Comparison of ENCODE assay signal across 17 cellular contexts in genomic region chr2:216119986-216120385, GRCh38. TPM values are rescaled to one million over a fixed set of nuclear protein-coding genes. Genes with fewer than 3 reads are reported as not detected.
DNase-seq lines count a peak whose midpoint lies in the region; ATAC-seq and TF ChIP-seq lines count a peak whose summit lies in the region.
"Had no signal": no experiment of that assay in that cellular context is flagged by ENCODE, and none has a peak within 500 bp of the region (broad histone marks: within the 10 kb centered on the region; RNA-seq: fewer than 3 reads in every experiment).

No MANE protein-coding gene starts in this region.

- 35 to 39% methylated on average over 3 of the region's 3 CpGs for WGBS in thyroid gland, 2 donors

- H3K4me1 ChIP-seq in CD4-positive, CD25-positive, alpha-beta regulatory T cell (ENCODE audit: control insufficient read depth, insufficient read depth, low read length, poor library complexity, severe bottlenecking), result peaks cover 54% of the 10 kb centered on the region
- H3K4me1 ChIP-seq in thyroid gland (peaks cover 11 to 13% of the 10 kb centered on the region in 2 donors), colonic mucosa (no peaks in the 10 kb centered on the region)

- peak overlapping the region in 3 of 4 donors; percentile 2 to 62 (median 8) for H3K4me3 Mint-ChIP-seq in CD4-positive, CD25-positive, alpha-beta regulatory T cell
- peak overlapping the region; percentile 52 for H3K4me3 Mint-ChIP-seq in activated CD8-positive, alpha-beta T cell treated with anti-CD3 and anti-CD28 coated beads, Interleukin-2, amount 10 ng/mL, durations not matched to agents 7 days and 5 days
- peak overlapping the region; percentile 1 to 80 (median 54) for H3K4me3 Mint-ChIP-seq in naive thymus-derived CD8-positive, alpha-beta T cell

- H3K27ac ChIP-seq in CD4-positive, CD25-positive, alpha-beta regulatory T cell (ENCODE audit: insufficient read depth, low read length, poor library complexity, severe bottlenecking), result peak overlapping the region; percentile 17
- H3K27ac ChIP-seq in thyroid gland (no peak overlapping the region), colonic mucosa (no peak overlapping the region)
- H3K27ac ChIP-seq: brain microvascular endothelial cell, foreskin keratinocyte, left ventricle myocardium inferior, pancreas had no signal

- peak; percentile 79 to 80 for ATAC-seq in CD4-positive, CD25-positive, alpha-beta regulatory T cell (ENCODE audit: low read depth in 2 of 2)
- peak; percentile 88 for ATAC-seq in activated CD8-positive, alpha-beta T cell treated with anti-CD3 and anti-CD28 coated beads, Interleukin-2, amount 10 ng/mL, durations not matched to agents 7 days and 5 days
- ATAC-seq in naive thymus-derived CD8-positive, alpha-beta T cell, result peak; percentile 75 to 91
- ATAC-seq: foreskin keratinocyte, pancreas had no signal

- peaks cover 86% of the 10 kb centered on the region for H3K36me3 ChIP-seq in CD4-positive, CD25-positive, alpha-beta regulatory T cell (ENCODE audit: control insufficient read depth, insufficient read depth, low read length)
- H3K36me3 ChIP-seq in thyroid gland, result peaks cover 49 to 53% of the 10 kb centered on the region in 2 donors
- peaks cover 21% of the 10 kb centered on the region for H3K36me3 ChIP-seq in colonic mucosa

- no peaks in the 10 kb centered on the region for H3K27me3 ChIP-seq in CD4-positive, CD25-positive, alpha-beta regulatory T cell (ENCODE audit: control insufficient read depth, insufficient read depth, low read length)
- H3K27me3 ChIP-seq in thyroid gland, result no peaks in the 10 kb centered on the region
- H3K27me3 ChIP-seq in colonic mucosa, result no peaks in the 10 kb centered on the region
- H3K27me3 ChIP-seq: brain microvascular endothelial cell, foreskin keratinocyte, pancreas had no signal

- H3K36me3 Mint-ChIP-seq in CD4-positive, CD25-positive, alpha-beta regulatory T cell, result peaks cover 56% of the 10 kb centered on the region
- H3K36me3 Mint-ChIP-seq in activated CD8-positive, alpha-beta T cell treated with anti-CD3 and anti-CD28 coated beads, Interleukin-2, amount 10 ng/mL, durations not matched to agents 7 days and 5 days (ENCODE audit: low read depth), result peaks cover 87% of the 10 kb centered on the region
- peaks cover 0 to 97% (median 42%) of the 10 kb centered on the region in 3 donors for H3K36me3 Mint-ChIP-seq in naive thymus-derived CD8-positive, alpha-beta T cell

- no peaks in the 10 kb centered on the region for H3K27me3 Mint-ChIP-seq in CD4-positive, CD25-positive, alpha-beta regulatory T cell
- H3K27me3 Mint-ChIP-seq in activated CD8-positive, alpha-beta T cell treated with anti-CD3 and anti-CD28 coated beads, Interleukin-2, amount 10 ng/mL, durations not matched to agents 7 days and 5 days (ENCODE audit: low read depth), result no peaks in the 10 kb centered on the region
- H3K27me3 Mint-ChIP-seq in naive thymus-derived CD8-positive, alpha-beta T cell, result no peaks in the 10 kb centered on the region

- TF ChIP-seq POLR2A in thyroid gland (IDR thresholded peaks at IDR 0.05), result no peak

- no peaks in the 10 kb centered on the region for H3K9me3 Mint-ChIP-seq in CD4-positive, CD25-positive, alpha-beta regulatory T cell
- H3K9me3 Mint-ChIP-seq in activated CD8-positive, alpha-beta T cell treated with anti-CD3 and anti-CD28 coated beads, Interleukin-2, amount 10 ng/mL, durations not matched to agents 7 days and 5 days (ENCODE audit: insufficient read depth), result no peaks in the 10 kb centered on the region
- no peaks in the 10 kb centered on the region for H3K9me3 Mint-ChIP-seq in naive thymus-derived CD8-positive, alpha-beta T cell

- POLR2A ChIA-PET in activated CD8-positive, alpha-beta T cell treated with anti-CD3 and anti-CD28 coated beads, Interleukin-2, amount 10 ng/mL, durations not matched to agents 7 days and 5 days (lab: Charles Lee), result interaction anchor here (2.3 to 2.4 kb wide), 2 partner anchors 10 to 12 kb away, joined by 9 to 11 read pairs; partner anchors contain the start of gene XRCC5
- POLR2A ChIA-PET in naive thymus-derived CD8-positive, alpha-beta T cell (lab: Charles Lee), result interaction anchor here (2.3 kb wide), 1 partner anchor 11 kb away, joined by 14 read pairs; the partner anchor contains the start of gene XRCC5

- peak overlapping the region; percentile 27 to 66 (median 36) for H3K27ac Mint-ChIP-seq in CD4-positive, CD25-positive, alpha-beta regulatory T cell
- H3K27ac Mint-ChIP-seq in activated CD8-positive, alpha-beta T cell treated with anti-CD3 and anti-CD28 coated beads, Interleukin-2, amount 10 ng/mL, durations not matched to agents 7 days and 5 days, result peak overlapping the region; percentile 88
- peak overlapping the region; percentile 60 to 94 (median 74) for H3K27ac Mint-ChIP-seq in naive thymus-derived CD8-positive, alpha-beta T cell

- H3K4me3 ChIP-seq in CD4-positive, CD25-positive, alpha-beta regulatory T cell (ENCODE audit: low read depth, low read length), result peak overlapping the region; percentile 16
- H3K4me3 ChIP-seq in thyroid gland (replicated peaks in 1 of 3), result no peak overlapping the region
- H3K4me3 ChIP-seq in colonic mucosa, result no peak overlapping the region
- H3K4me3 ChIP-seq: left ventricle myocardium inferior, pancreas had no signal

- TF ChIP-seq CTCF in thyroid gland (IDR thresholded peaks at IDR 0.05) (no peak), colonic mucosa (IDR thresholded peaks at IDR 0.05) (no peak)

- H3K4me1 Mint-ChIP-seq in CD4-positive, CD25-positive, alpha-beta regulatory T cell, result peaks cover 38 to 82% (median 48%) of the 10 kb centered on the region in 4 donors
- H3K4me1 Mint-ChIP-seq in activated CD8-positive, alpha-beta T cell treated with anti-CD3 and anti-CD28 coated beads, Interleukin-2, amount 10 ng/mL, durations not matched to agents 7 days and 5 days (ENCODE audit: low read depth), result peaks cover 77% of the 10 kb centered on the region
- peaks cover 34 to 74% (median 70%) of the 10 kb centered on the region in 4 donors for H3K4me1 Mint-ChIP-seq in naive thymus-derived CD8-positive, alpha-beta T cell

- H3K9ac ChIP-seq in colonic mucosa (ENCODE audit: low read depth in 2 of 2, low read length in 2 of 2), result no peak overlapping the region

- no peaks in the 10 kb centered on the region for H3K9me3 ChIP-seq in CD4-positive, CD25-positive, alpha-beta regulatory T cell (ENCODE audit: control insufficient read depth in 2 of 2, low read length in 2 of 2)
- H3K9me3 ChIP-seq in thyroid gland (no peaks in the 10 kb centered on the region), colonic mucosa (no peaks in the 10 kb centered on the region)
- H3K9me3 ChIP-seq: left ventricle myocardium inferior, pancreas had no signal

- CTCF ChIA-PET in activated CD8-positive, alpha-beta T cell treated with anti-CD3 and anti-CD28 coated beads, Interleukin-2, amount 10 ng/mL, durations not matched to agents 7 days and 5 days (lab: Charles Lee), result interaction anchor here (0.6 to 2.7 kb wide), 9 partner anchors 10 to 286 kb away, joined by 3 to 42 read pairs (median 4); partner anchors contain the start of gene XRCC5

- DNase-seq in CD4-positive, CD25-positive, alpha-beta regulatory T cell, result peak in 1 of 3 donors; percentile 88
- peak; percentile 95 for DNase-seq in DMS79 treated with DMSO at 0.1 percent for 48 hours (lab: John Stamatoyannopoulos, UW)
- DNase-seq in activated CD8-positive, alpha-beta T cell treated with anti-CD3 and anti-CD28 coated beads, Interleukin-2, amount 10 ng/mL, durations not matched to agents 7 days and 5 days, result peak; percentile 31
- DNase-seq in naive thymus-derived CD8-positive, alpha-beta T cell, result peak in 3 of 10 donors; percentile 28 to 67 (median 62)
- DNase-seq in DMS114 treated with DMSO at 0.1 percent for 48 hours (lab: John Stamatoyannopoulos, UW; ENCODE audit: unreplicated experiment), result no peak
- DNase-seq in thyroid gland, result no peak
- DNase-seq in colonic mucosa, result no peak
- no peak for DNase-seq in mesenteric fat pad (ENCODE audit: low spot score)
- DNase-seq: activated effector memory CD4-positive, alpha-beta T cell treated with Interleukin-2 at 50 U/mL for 16 hours; AML-193; brain microvascular endothelial cell; foreskin keratinocyte; left ventricle myocardium inferior; NCI-H1436 treated with DMSO at 0.1 percent for 48 hours; NCI-H446; pancreas; stimulated activated CD4-positive, alpha-beta T cell treated with anti-CD3 and anti-CD28 coated beads, Interleukin-2, amount 100 ng/mL, for 48 hours had no signal

- intact Hi-C loops in thyroid gland (cut with DNase I), result no loop called here
- intact Hi-C loops in colonic mucosa (cut with DNase I), result loop anchor here (10.0 kb wide), 1 partner anchor 55 kb away; no protein-coding TSS in a partner anchor

RNA-seq across cellular contexts. Expression of gene XRCC5, which starts 10.8 kb away (rescaled TPM):
- 178 TPM for total RNA-seq in CD4-positive, CD25-positive, alpha-beta regulatory T cell
- 100 to 1,000 TPM; 272 to 336 (median 287) TPM for polyA plus RNA-seq in CD4-positive, CD25-positive, alpha-beta regulatory T cell
- 100 to 1,000 TPM; 362 to 394 TPM for total RNA-seq in activated CD8-positive, alpha-beta T cell treated with anti-CD3 and anti-CD28 coated beads, Interleukin-2, amount 10 ng/mL, durations not matched to agents 7 days and 5 days
- 100 to 1,000 TPM; 231 to 245 TPM for total RNA-seq in naive thymus-derived CD8-positive, alpha-beta T cell
- polyA plus RNA-seq in naive thymus-derived CD8-positive, alpha-beta T cell, result 100 to 1,000 TPM; 311 to 364 (median 348) TPM
- total RNA-seq in thyroid gland (100 to 1,000 TPM; 185 to 240 (median 216) TPM), colonic mucosa (100 to 1,000 TPM; 205 to 244 TPM), mesenteric fat pad (213 TPM)

RNA-seq across cellular contexts. Expression of gene TMEM169, which starts 38.3 kb away (rescaled TPM):
- total RNA-seq in CD4-positive, CD25-positive, alpha-beta regulatory T cell, result 4.6 TPM
- 10 to 100 TPM in 1 of 4 donors, 1 to 10 TPM in 3; 7.0 to 12.8 (median 8.7) TPM for polyA plus RNA-seq in CD4-positive, CD25-positive, alpha-beta regulatory T cell
- total RNA-seq in activated CD8-positive, alpha-beta T cell treated with anti-CD3 and anti-CD28 coated beads, Interleukin-2, amount 10 ng/mL, durations not matched to agents 7 days and 5 days, result 1 to 10 TPM; 1.2 to 1.4 TPM
- 1 to 10 TPM; 2.6 to 4.1 TPM for total RNA-seq in naive thymus-derived CD8-positive, alpha-beta T cell
- 1 to 10 TPM in 2 of 3 donors, under 1 TPM in 1; 0.73 to 2.0 (median 1.8) TPM for polyA plus RNA-seq in naive thymus-derived CD8-positive, alpha-beta T cell
- total RNA-seq in thyroid gland (1 to 10 TPM; 1.9 to 3.1 (median 2.4) TPM), colonic mucosa (under 1 TPM; 0.15 to 0.21 TPM), mesenteric fat pad (0.45 TPM)

RNA-seq across cellular contexts. Expression of gene PECR, which starts 38.4 kb away (rescaled TPM):
- 28.0 TPM for total RNA-seq in CD4-positive, CD25-positive, alpha-beta regulatory T cell
- 10 to 100 TPM; 43.2 to 73.8 (median 49.0) TPM for polyA plus RNA-seq in CD4-positive, CD25-positive, alpha-beta regulatory T cell
- total RNA-seq in activated CD8-positive, alpha-beta T cell treated with anti-CD3 and anti-CD28 coated beads, Interleukin-2, amount 10 ng/mL, durations not matched to agents 7 days and 5 days, result 10 to 100 TPM; 29.0 to 30.3 TPM
- total RNA-seq in naive thymus-derived CD8-positive, alpha-beta T cell, result 10 to 100 TPM; 15.7 to 20.7 TPM
- 10 to 100 TPM; 25.4 to 33.3 (median 28.6) TPM for polyA plus RNA-seq in naive thymus-derived CD8-positive, alpha-beta T cell
- 10 to 100 TPM; 14.6 to 25.6 (median 22.8) TPM for total RNA-seq in thyroid gland
- 10 to 100 TPM; 15.9 to 22.5 TPM for total RNA-seq in colonic mucosa
- 32.4 TPM for total RNA-seq in mesenteric fat pad

Comparison
In these comparisons a context has a peak if more than half of its experiments do, and no peak if none do; other contexts are left out.
1. DNase-seq: peak in DMS79 treated with DMSO at 0.1 percent for 48 hours (single experiment) and activated CD8-positive, alpha-beta T cell treated with anti-CD3 and anti-CD28 coated beads, Interleukin-2, amount 10 ng/mL, durations not matched to agents 7 days and 5 days (single experiment); none in DMS114 treated with DMSO at 0.1 percent for 48 hours (single experiment), thyroid gland (0 of 2), colonic mucosa (single experiment) and mesenteric fat pad (single experiment).
2. H3K27ac Mint-ChIP-seq: peak in every context shown above with its lines; median percentile 88 in activated CD8-positive, alpha-beta T cell treated with anti-CD3 and anti-CD28 coated beads, Interleukin-2, amount 10 ng/mL, durations not matched to agents 7 days and 5 days; 74 in naive thymus-derived CD8-positive, alpha-beta T cell; 36 in CD4-positive, CD25-positive, alpha-beta regulatory T cell.
3. Peak in every context shown above with its lines, with median percentiles within 50 percentile points of each other: ATAC-seq and H3K4me3 Mint-ChIP-seq.